ENCODE assay signal across 23 cellular contexts in the genomic region with DNA sequence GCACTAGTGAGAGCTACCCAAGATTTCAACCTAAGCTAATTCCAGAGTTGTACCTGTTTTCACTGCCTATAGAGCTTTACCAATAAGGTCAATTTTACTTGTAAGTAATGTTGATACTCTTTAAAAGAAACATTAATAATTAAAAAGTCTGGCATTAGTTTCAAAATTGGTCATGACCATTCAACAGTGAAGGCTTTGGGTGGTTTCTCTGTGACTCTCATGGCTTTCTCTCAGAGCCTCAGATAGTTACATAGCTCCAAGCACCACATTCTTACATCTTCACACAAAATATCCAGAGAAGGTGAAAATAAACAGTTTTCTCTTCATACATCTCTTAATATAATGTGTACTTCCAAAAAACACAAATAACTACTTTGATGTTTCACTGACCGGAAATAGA.
"Had no signal": no experiment of that assay in that cellular context is flagged by ENCODE, and none has a peak within 500 bp of the region (broad histone marks: within the 10 kb centered on the region; RNA-seq: fewer than 3 reads in every experiment).

No MANE protein-coding gene starts in this region.

- H3K9me3 ChIP-seq: breast epithelium, colonic mucosa had no signal

- DNase-seq: activated CD4-positive, alpha-beta T cell treated with anti-CD3 and anti-CD28 coated beads for 4 hours; activated CD4-positive, alpha-beta T cell treated with anti-CD3 and anti-CD28 coated beads, Interleukin-2, amount 50 U/mL, for 4 hours; activated CD8-positive, alpha-beta memory T cell treated with anti-CD3 and anti-CD28 coated beads, Interleukin-2, amount 50 U/mL, for 48 hours; activated CD8-positive, alpha-beta T cell treated with anti-CD3 and anti-CD28 coated beads, Interleukin-2, amount 10 ng/mL, durations not matched to agents 7 days and 5 days; activated T-cell treated with anti-CD3 and anti-CD28 coated beads, Interleukin-2, amount 50 U/mL, for 1 hour; aorta; caudate nucleus; colonic mucosa; dermis blood vessel endothelial cell; MM.1S; NCI-H1105 treated with DMSO at 0.1 percent for 48 hours; NCI-H146; NCI-H187 treated with DMSO at 0.1 percent for 48 hours; NCI-H2081 treated with DMSO at 0.1 percent for 48 hours; NCI-H345; NCI-H510A; NCI-H526 treated with DMSO at 0.1 percent for 48 hours; NCI-H82; PC-3; SHP77 treated with DMSO at 0.1 percent for 48 hours; T-cell had no signal

- H3K27ac ChIP-seq: breast epithelium, colonic mucosa had no signal

- ATAC-seq: activated CD4-positive, CD25-positive, alpha-beta regulatory T cell treated with anti-CD3 and anti-CD28 coated beads, Interleukin-2, amount 50 U/mL, for 24 hours; activated CD8-positive, alpha-beta T cell treated with anti-CD3 and anti-CD28 coated beads, Interleukin-2, amount 10 ng/mL, durations not matched to agents 7 days and 5 days; PC-3; T-cell had no signal

- H3K27me3 ChIP-seq: breast epithelium, colonic mucosa had no signal

- H3K4me1 ChIP-seq: breast epithelium, colonic mucosa had no signal

- H3K36me3 ChIP-seq: breast epithelium, colonic mucosa had no signal

- H3K4me3 ChIP-seq: breast epithelium, colonic mucosa had no signal
